8 cellular contexts compared by ENCODE assay signal in genomic region chr4:25767877-25768475, GRCh38.
A peak's percentile ranks its signal among the peaks of the same experiment; 100 is the strongest.
DNase-seq lines count a peak whose midpoint lies in the region; ATAC-seq lines count a peak whose summit lies in the region.

No MANE protein-coding gene starts in this region.

- peak; percentile 74 for DNase-seq in ELR (ENCODE audit: low read depth)
- DNase-seq in NCI-H524 treated with DMSO at 0.1 percent for 48 hours (lab: John Stamatoyannopoulos, UW) = peak; percentile 10
- peak; percentile 85 for DNase-seq in astrocyte of the hippocampus (ENCODE audit: low read depth, low spot score)
- peak; percentile 44 to 75 for DNase-seq in hippocampal formation (lab: John Stamatoyannopoulos, UW)
- DNase-seq in skeletal muscle cell (ENCODE audit: low read depth) = peak; percentile 45
- DNase-seq in activated T-helper 1 cell treated with anti-CD3 and anti-CD28 coated beads, Interleukin-12 subunit alpha, Interleukin-12 subunit beta, Interleukin-2, Interleukin-4 antibody, amounts not matched to agents 30 ng/mL and 10 ng/mL and 1 ng/mL, durations not matched to agents 14 hours and 24 hours and 36 hours (ENCODE audit: low spot score) = no peak

- intact Hi-C loops in activated T-helper 1 cell treated with anti-CD3 and anti-CD28 coated beads, Interleukin-12 subunit alpha, Interleukin-12 subunit beta, Interleukin-2, Interleukin-4 antibody, amounts not matched to agents 30 ng/mL and 10 ng/mL and 1 ng/mL, durations not matched to agents 14 hours and 24 hours and 36 hours (cut with micrococcal nuclease) = loop anchor here (1.0 kb wide), 1 partner anchor 328 kb away; no protein-coding TSS in a partner anchor

- no peak overlapping the region for H3K27ac Mint-ChIP-seq in activated T-helper 1 cell treated with anti-CD3 and anti-CD28 coated beads, Interleukin-12 subunit alpha, Interleukin-12 subunit beta, Interleukin-2, Interleukin-4 antibody, amounts not matched to agents 30 ng/mL and 10 ng/mL and 1 ng/mL, durations not matched to agents 14 hours and 24 hours and 36 hours

- no peaks in the 10 kb centered on the region for H3K27me3 Mint-ChIP-seq in activated T-helper 1 cell treated with anti-CD3 and anti-CD28 coated beads, Interleukin-12 subunit alpha, Interleukin-12 subunit beta, Interleukin-2, Interleukin-4 antibody, amounts not matched to agents 30 ng/mL and 10 ng/mL and 1 ng/mL, durations not matched to agents 14 hours and 24 hours and 36 hours (ENCODE audit: insufficient read depth)

- peaks cover 28% of the 10 kb centered on the region for H3K36me3 Mint-ChIP-seq in activated T-helper 1 cell treated with anti-CD3 and anti-CD28 coated beads, Interleukin-12 subunit alpha, Interleukin-12 subunit beta, Interleukin-2, Interleukin-4 antibody, amounts not matched to agents 30 ng/mL and 10 ng/mL and 1 ng/mL, durations not matched to agents 14 hours and 24 hours and 36 hours (ENCODE audit: low read depth)

- H3K4me3 Mint-ChIP-seq in activated T-helper 1 cell treated with anti-CD3 and anti-CD28 coated beads, Interleukin-12 subunit alpha, Interleukin-12 subunit beta, Interleukin-2, Interleukin-4 antibody, amounts not matched to agents 30 ng/mL and 10 ng/mL and 1 ng/mL, durations not matched to agents 14 hours and 24 hours and 36 hours = no peak overlapping the region

- H3K4me1 Mint-ChIP-seq in activated T-helper 1 cell treated with anti-CD3 and anti-CD28 coated beads, Interleukin-12 subunit alpha, Interleukin-12 subunit beta, Interleukin-2, Interleukin-4 antibody, amounts not matched to agents 30 ng/mL and 10 ng/mL and 1 ng/mL, durations not matched to agents 14 hours and 24 hours and 36 hours (ENCODE audit: low read depth) = no peaks in the 10 kb centered on the region

- ATAC-seq in HG03442 (IDR thresholded peaks at IDR 0.05; ENCODE audit: unreplicated experiment) (peak; percentile 80), HG02610 (IDR thresholded peaks at IDR 0.05; ENCODE audit: unreplicated experiment) (no peak)

- no peaks in the 10 kb centered on the region for H3K9me3 Mint-ChIP-seq in activated T-helper 1 cell treated with anti-CD3 and anti-CD28 coated beads, Interleukin-12 subunit alpha, Interleukin-12 subunit beta, Interleukin-2, Interleukin-4 antibody, amounts not matched to agents 30 ng/mL and 10 ng/mL and 1 ng/mL, durations not matched to agents 14 hours and 24 hours and 36 hours

- no peak overlapping the region for H3K4me3 ChIP-seq in skeletal muscle cell (ENCODE audit: low read depth, low read length)
